In the genomic region with DNA sequence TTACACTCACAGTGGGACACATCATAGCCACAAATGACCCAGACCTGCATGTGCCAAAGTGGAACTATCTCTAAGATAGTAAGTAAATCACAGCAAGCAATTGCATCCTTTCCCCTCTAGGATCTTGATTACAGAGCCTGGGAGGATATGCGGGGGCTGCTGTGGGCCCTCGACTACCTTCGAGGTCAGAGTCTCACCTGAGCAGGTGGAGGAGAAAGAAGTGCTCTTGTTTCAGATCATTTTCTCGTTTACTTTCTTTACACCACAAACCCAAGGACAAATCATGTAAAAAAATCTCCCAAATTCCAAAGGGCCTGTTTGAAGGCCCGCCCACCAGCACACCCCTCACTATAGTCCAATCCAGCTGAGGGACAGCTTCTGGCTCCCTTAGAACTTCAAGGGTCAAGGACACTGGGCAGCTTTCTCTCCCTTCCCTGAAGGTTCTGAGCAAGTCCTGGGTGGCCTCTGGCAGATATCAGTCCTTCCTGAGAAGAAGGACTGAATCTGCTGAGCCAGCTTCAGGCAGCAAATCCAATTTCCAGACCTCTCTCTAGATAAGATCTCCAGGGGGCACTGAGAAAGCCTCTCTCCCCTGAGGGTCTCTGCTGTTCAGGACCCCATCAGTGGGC, we compare ENCODE assay signal across 13 cellular contexts. TPM values are rescaled to one million over a fixed set of nuclear protein-coding genes. Genes with fewer than 3 reads are reported as not detected.
DNase-seq lines count a peak whose midpoint lies in the region; ATAC-seq, FAIRE-seq and TF ChIP-seq lines count a peak whose summit lies in the region.
"Had no signal": no experiment of that assay in that cellular context is flagged by ENCODE, and none has a peak within 500 bp of the region (broad histone marks: within the 10 kb centered on the region; RNA-seq: fewer than 3 reads in every experiment).

No MANE protein-coding gene starts in this region.

- H3K4me1 Mint-ChIP-seq in astrocyte (ENCODE audit: low read depth, unreplicated experiment), result peaks cover 26% of the 10 kb centered on the region
- peaks cover 57 to 91% (median 78%) of the 10 kb centered on the region in 7 donors for H3K4me1 Mint-ChIP-seq in naive thymus-derived CD4-positive, alpha-beta T cell

- H4K20me1 ChIP-seq in astrocyte (ENCODE audit: insufficient read depth, low read length), result peaks cover 83% of the 10 kb centered on the region

- H3K4me1 ChIP-seq in right cardiac atrium (ENCODE audit: control insufficient read depth, insufficient read depth, low read length), result peaks cover 19% of the 10 kb centered on the region
- H3K4me1 ChIP-seq in astrocyte (ENCODE audit: insufficient read depth, low read length), result peaks cover 13% of the 10 kb centered on the region
- peaks cover 34 to 44% of the 10 kb centered on the region in 2 donors for H3K4me1 ChIP-seq in naive thymus-derived CD4-positive, alpha-beta T cell (ENCODE audit: control insufficient read depth in 2 of 2, insufficient read depth in 2 of 2, low read length in 2 of 2)
- H3K4me1 ChIP-seq in upper lobe of right lung, result peaks cover 66% of the 10 kb centered on the region

- H3K9ac ChIP-seq in astrocyte (ENCODE audit: low read length), result no peak overlapping the region

- H2AFZ ChIP-seq in astrocyte (ENCODE audit: low read depth, low read length), result no peak overlapping the region

- POLR2A ChIA-PET in naive thymus-derived CD4-positive, alpha-beta T cell (lab: Charles Lee), result interaction anchor here (1.6 kb wide), 1 partner anchor 29 kb away, joined by 4 read pairs; no protein-coding TSS in a partner anchor

- H3K4me3 ChIP-seq in right cardiac atrium (ENCODE audit: low read length), result no peak overlapping the region
- H3K4me3 ChIP-seq in astrocyte (ENCODE audit: insufficient read depth, low read depth, low read length), result no peak overlapping the region
- H3K4me3 ChIP-seq in naive thymus-derived CD4-positive, alpha-beta T cell (ENCODE audit: low read length), result no peak overlapping the region
- H3K4me3 ChIP-seq in upper lobe of right lung, result no peak overlapping the region

- H3K4me2 ChIP-seq in astrocyte (ENCODE audit: low read length), result no peak overlapping the region

- peaks cover 11% of the 10 kb centered on the region for H3K36me3 Mint-ChIP-seq in astrocyte (ENCODE audit: low read depth, unreplicated experiment)
- H3K36me3 Mint-ChIP-seq in naive thymus-derived CD4-positive, alpha-beta T cell, result peaks cover 0 to 17% (median 4%) of the 10 kb centered on the region in 5 donors

- no peaks in the 10 kb centered on the region for H3K9me3 Mint-ChIP-seq in astrocyte (ENCODE audit: unreplicated experiment)
- peaks cover 0 to 2% (median 0%) of the 10 kb centered on the region in 11 donors for H3K9me3 Mint-ChIP-seq in naive thymus-derived CD4-positive, alpha-beta T cell

- H3K9me3 ChIP-seq in right cardiac atrium (ENCODE audit: control insufficient read depth, low read length) (no peaks in the 10 kb centered on the region), astrocyte (ENCODE audit: insufficient read depth, low read depth, low read length) (no peaks in the 10 kb centered on the region), upper lobe of right lung (no peaks in the 10 kb centered on the region)
- H3K9me3 ChIP-seq in naive thymus-derived CD4-positive, alpha-beta T cell (ENCODE audit: control insufficient read depth in 2 of 3, low read length in 3 of 3), result no peaks in the 10 kb centered on the region

- H3K27me3 ChIP-seq in right cardiac atrium (ENCODE audit: control insufficient read depth, insufficient read depth) (no peaks in the 10 kb centered on the region), astrocyte (ENCODE audit: insufficient read depth, low read length) (no peaks in the 10 kb centered on the region), upper lobe of right lung (no peaks in the 10 kb centered on the region)
- no peaks in the 10 kb centered on the region for H3K27me3 ChIP-seq in naive thymus-derived CD4-positive, alpha-beta T cell (ENCODE audit: control insufficient read depth in 2 of 2, insufficient read depth in 2 of 2, low read length in 2 of 2)

- H3K36me3 ChIP-seq in astrocyte (ENCODE audit: insufficient read depth, low read length) (no peaks in the 10 kb centered on the region), upper lobe of right lung (no peaks in the 10 kb centered on the region)
- peaks cover 0 to 2% (median 0%) of the 10 kb centered on the region in 3 experiments for H3K36me3 ChIP-seq in naive thymus-derived CD4-positive, alpha-beta T cell (ENCODE audit: control insufficient read depth in 2 of 3, insufficient read depth in 3 of 3, low read length in 3 of 3)

- H3K79me2 ChIP-seq in astrocyte (ENCODE audit: insufficient read depth, low read length), result peaks cover 97% of the 10 kb centered on the region

- ATAC-seq in right cardiac atrium, result no peak
- no peak for ATAC-seq in naive thymus-derived CD4-positive, alpha-beta T cell
- ATAC-seq in upper lobe of right lung, result peak; percentile 18
- no peak for ATAC-seq in GM21619 (IDR thresholded peaks at IDR 0.05; ENCODE audit: unreplicated experiment)

- TF ChIP-seq CTCF in astrocyte (IDR thresholded peaks at IDR 0.05; ENCODE audit: insufficient read depth, low read depth, low read length), result no peak
- no peak for TF ChIP-seq CTCF in upper lobe of right lung (IDR thresholded peaks at IDR 0.05)

- CTCF ChIA-PET in naive thymus-derived CD4-positive, alpha-beta T cell (lab: Charles Lee), result no interaction called here

- DNase-seq in right cardiac atrium (peak in 1 of 3 donors; percentile 12), cardiac septum (ENCODE audit: low spot score) (no peak), astrocyte (ENCODE audit: low read depth) (no peak), upper lobe of right lung (no peak), NCI-H1048 (lab: John Stamatoyannopoulos, UW) (no peak), medulla oblongata (ENCODE audit: extremely low spot score) (no peak)
- no peak for DNase-seq in naive thymus-derived CD4-positive, alpha-beta T cell
- DNase-seq: Kasumi-1, NCI-H226 had no signal

- 70% methylated on average over 5 of the region's 5 CpGs for WGBS in right cardiac atrium

- FAIRE-seq in astrocyte (lab: Jason Lieb, UNC), result no peak
- FAIRE-seq: H54, islet of Langerhans, RCC 7860 had no signal

- H3K4me3 Mint-ChIP-seq in astrocyte (ENCODE audit: unreplicated experiment), result peak overlapping the region; percentile 67
- peak overlapping the region in 1 of 10 donors; percentile 14 for H3K4me3 Mint-ChIP-seq in naive thymus-derived CD4-positive, alpha-beta T cell

- H3K27ac ChIP-seq in right cardiac atrium (ENCODE audit: low read length) (peak overlapping the region; percentile 16), astrocyte (ENCODE audit: low read depth, low read length) (no peak overlapping the region), upper lobe of right lung (peak overlapping the region; percentile 80)
- H3K27ac ChIP-seq in naive thymus-derived CD4-positive, alpha-beta T cell (ENCODE audit: low read depth, low read length), result no peak overlapping the region

- intact Hi-C loops in right cardiac atrium (cut with DNase I), result loop anchor here in 1 of 4 donors (10.0 kb wide), 1 partner anchor 225 kb away; the partner anchor contains the start of gene MAP7D1
- intact Hi-C loops in cardiac septum (cut with DNase I), result no loop called here
- intact Hi-C loops in naive thymus-derived CD4-positive, alpha-beta T cell (cut with micrococcal nuclease), result no loop called here
- intact Hi-C loops in upper lobe of right lung (cut with DNase I), result no loop called here

- H3K27me3 Mint-ChIP-seq in astrocyte (ENCODE audit: low read depth, unreplicated experiment), result no peaks in the 10 kb centered on the region
- no peaks in the 10 kb centered on the region for H3K27me3 Mint-ChIP-seq in naive thymus-derived CD4-positive, alpha-beta T cell

- H3K27ac Mint-ChIP-seq in astrocyte (ENCODE audit: unreplicated experiment), result peak overlapping the region; percentile 42
- H3K27ac Mint-ChIP-seq in naive thymus-derived CD4-positive, alpha-beta T cell, result peak overlapping the region; percentile 16 to 93 (median 74)

RNA-seq across cellular contexts. Expression of gene STK40, which starts 5.6 kb away (rescaled TPM):
- 10 to 100 TPM; 66.7 to 85.0 (median 73.7) TPM for total RNA-seq in right cardiac atrium
- 54.8 TPM for polyA plus RNA-seq in right cardiac atrium
- total RNA-seq in cardiac septum, result 75.5 TPM
- total RNA-seq in astrocyte, result 69.6 and 71.1 TPM in 2 replicates
- 10 to 100 TPM; 27.6 to 56.8 (median 48.2) TPM for total RNA-seq in naive thymus-derived CD4-positive, alpha-beta T cell
- 10 to 100 TPM; 28.0 to 43.1 TPM for polyA plus RNA-seq in naive thymus-derived CD4-positive, alpha-beta T cell
- 78.9 TPM for total RNA-seq in upper lobe of right lung

RNA-seq across cellular contexts. Expression of gene LSM10, which starts 17.6 kb away (rescaled TPM):
- total RNA-seq in right cardiac atrium, result 10 to 100 TPM; 70.9 to 76.4 (median 73.5) TPM
- polyA plus RNA-seq in right cardiac atrium, result 121 TPM
- 52.7 TPM for total RNA-seq in cardiac septum
- total RNA-seq in astrocyte, result 48.9 and 53.5 TPM in 2 replicates
- 10 to 100 TPM; 21.9 to 49.7 (median 35.7) TPM for total RNA-seq in naive thymus-derived CD4-positive, alpha-beta T cell
- polyA plus RNA-seq in naive thymus-derived CD4-positive, alpha-beta T cell, result 100 to 1,000 TPM; 106 to 144 TPM
- 39.4 TPM for total RNA-seq in upper lobe of right lung

RNA-seq across cellular contexts. Expression of gene EVA1B, which starts 56.7 kb away (rescaled TPM):
- total RNA-seq in right cardiac atrium (10 to 100 TPM; 11.5 to 14.0 (median 13.1) TPM), cardiac septum (11.3 TPM), astrocyte (57.3 and 63.0 TPM in 2 replicates), upper lobe of right lung (27.2 TPM)
- polyA plus RNA-seq in right cardiac atrium, result 17.4 TPM
- 10 to 100 TPM in 1 of 5 experiments, 1 to 10 TPM in 4; 1.5 to 12.5 (median 2.2) TPM for total RNA-seq in naive thymus-derived CD4-positive, alpha-beta T cell
- polyA plus RNA-seq in naive thymus-derived CD4-positive, alpha-beta T cell, result under 1 TPM; 0.43 to 0.66 TPM

Comparison
In these comparisons a context has a peak if more than half of its experiments do, and no peak if none do; other contexts are left out.
1. H3K27ac ChIP-seq: peak in right cardiac atrium (single experiment) and upper lobe of right lung (single experiment); none in astrocyte (single experiment) and naive thymus-derived CD4-positive, alpha-beta T cell (single experiment).